In the genomic region with DNA sequence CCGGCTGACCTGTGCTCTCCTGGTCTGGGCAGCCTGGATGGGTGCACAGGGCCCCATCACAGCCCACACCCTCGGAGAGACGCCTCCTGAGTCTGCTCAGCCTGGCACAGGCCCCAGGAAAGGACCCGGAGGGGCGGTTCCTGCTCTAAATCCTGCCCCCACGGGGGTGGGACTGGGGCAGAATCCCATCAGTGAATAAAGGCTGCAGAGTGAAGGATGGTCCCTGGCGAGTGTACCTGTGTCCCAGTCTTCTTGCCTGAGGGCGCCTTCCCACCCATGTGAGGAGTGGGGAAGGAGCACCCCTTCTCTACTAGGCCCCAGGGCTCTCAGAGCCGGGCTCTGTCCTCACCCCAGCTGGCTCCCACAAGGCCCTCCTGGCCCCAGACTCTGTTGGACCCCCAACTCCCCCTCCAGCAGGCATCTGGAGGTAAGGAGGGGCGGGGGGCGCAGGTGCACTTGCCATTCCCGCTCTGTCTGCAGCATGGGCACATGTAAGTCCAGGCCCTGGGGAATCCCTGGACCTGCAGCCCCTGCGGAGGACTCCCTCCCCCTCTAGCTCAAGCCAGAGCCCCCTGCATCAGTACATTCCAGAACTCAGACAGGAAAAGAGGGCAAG, we compare ENCODE assay signal across 17 cellular contexts. TPM values are rescaled to one million over a fixed set of nuclear protein-coding genes. Genes with fewer than 3 reads are reported as not detected.
A peak's percentile ranks its signal among the peaks of the same experiment; 100 is the strongest.
DNase-seq lines count a peak whose midpoint lies in the region; ATAC-seq and TF ChIP-seq lines count a peak whose summit lies in the region.
"Had no signal": no experiment of that assay in that cellular context is flagged by ENCODE, and none has a peak within 500 bp of the region (broad histone marks: within the 10 kb centered on the region; RNA-seq: fewer than 3 reads in every experiment).

No MANE protein-coding gene starts in this region.

- WGBS in gastroesophageal sphincter (ENCODE audit: low coverage in 1 of 2), 2 donors = 60% methylated on average over 1 of the region's 13 CpGs; no CpG with 5 or more reads in 1 of the 2 donors

- no peaks in the 10 kb centered on the region for H3K4me1 ChIP-seq in HEK293 (ENCODE audit: control insufficient read depth, insufficient read depth, low read length)
- H3K4me1 ChIP-seq in gastroesophageal sphincter = peaks cover 0 to 47% (median 23%) of the 10 kb centered on the region in 3 donors

- peak overlapping the region; percentile 62 for H3K4me3 Mint-ChIP-seq in neural crest cell
- H3K4me3 Mint-ChIP-seq: activated naive CD4-positive, alpha-beta T cell treated with anti-CD3 and anti-CD28 coated beads, Interleukin-2, amount 50 U/mL, for 24 hours; CD8-positive, alpha-beta memory T cell; immature natural killer cell; natural killer cell treated with Interleukin-12 subunit alpha and Interleukin-12 subunit beta and Interleukin-15 and Interleukin-18, amount 100 ng/mL, for 72 hours had no signal

- TF ChIP-seq CTCF in 22Rv1 (IDR thresholded peaks at IDR 0.05) (no peak), HEK293 (tag by site-specific recombination; IDR thresholded peaks at IDR 0.05) (no peak), dorsolateral prefrontal cortex (IDR thresholded peaks at IDR 0.05 in 54 of 56, conservative IDR thresholded peaks at IDR 0.05 in 2 of 56; ENCODE audit: low read depth in 1 of 56, partially characterized antibody in 56 of 56) (no peak), neural crest cell (conservative IDR thresholded peaks at IDR 0.05) (no peak), gastroesophageal sphincter (IDR thresholded peaks at IDR 0.05) (no peak)

- H3K4me1 Mint-ChIP-seq in neural crest cell = peaks cover 12% of the 10 kb centered on the region

- peaks cover 13% of the 10 kb centered on the region for H3K27me3 Mint-ChIP-seq in neural crest cell (ENCODE audit: low read depth)

- TF ChIP-seq EP300 in gastroesophageal sphincter (IDR thresholded peaks at IDR 0.05) = no peak

- CTCF ChIA-PET in HEK293 (lab: Yijun Ruan, JAX) = interaction anchor here (0.5 kb wide), 1 partner anchor 18 kb away, joined by 3 read pairs; no protein-coding TSS in a partner anchor

- H3K27ac Mint-ChIP-seq in neural crest cell (ENCODE audit: unreplicated experiment) = no peak overlapping the region
- H3K27ac Mint-ChIP-seq: activated naive CD4-positive, alpha-beta T cell treated with anti-CD3 and anti-CD28 coated beads, Interleukin-2, amount 50 U/mL, for 24 hours; CD8-positive, alpha-beta memory T cell; immature natural killer cell; natural killer cell treated with Interleukin-12 subunit alpha and Interleukin-12 subunit beta and Interleukin-15 and Interleukin-18, amount 100 ng/mL, for 72 hours had no signal

- in situ Hi-C loops in G401 (cut with HindIII; ENCODE audit: low sequenced_read_pairs) = no loop called here

- ATAC-seq in GM19452 (IDR thresholded peaks at IDR 0.05; ENCODE audit: unreplicated experiment) (no peak), GM21619 (IDR thresholded peaks at IDR 0.05; ENCODE audit: unreplicated experiment) (no peak), gastroesophageal sphincter (no peak)
- ATAC-seq: K562; natural killer cell treated with Interleukin-12 subunit alpha and Interleukin-12 subunit beta and Interleukin-15 and Interleukin-18, amount 100 ng/mL, for 72 hours; right lobe of liver had no signal

- POLR2A ChIA-PET in HEK293 (lab: Yijun Ruan, JAX) = no interaction called here

- H3K4me3 ChIP-seq in HEK293 (ENCODE audit: low read depth, low read length) (no peak overlapping the region), dorsolateral prefrontal cortex (peak overlapping the region in 40 of 59 donors; percentile 11 to 84 (median 60)), gastroesophageal sphincter (no peak overlapping the region)
- H3K4me3 ChIP-seq: K562, right lobe of liver had no signal

- peak in 1 of 10 donors; percentile 48 for DNase-seq in dorsolateral prefrontal cortex
- no peak for DNase-seq in neural crest cell (ENCODE audit: low read depth, low spot score)
- DNase-seq in G401 (ENCODE audit: low spot score) = no peak
- DNase-seq: activated T-cell treated with anti-CD3 and anti-CD28 coated beads, Interleukin-2, amount 50 U/mL, for 1 hour; CD8-positive, alpha-beta memory T cell; immature natural killer cell; NCI-H1048 had no signal

- intact Hi-C loops in dorsolateral prefrontal cortex (cut with DNase I) = loop anchor here in 1 of 2 donors (10.0 kb wide), 1 partner anchor 108 kb away; the partner anchor contains the start of genes DUSP28 and RNPEPL1

- no peak for TF ChIP-seq POLR2A in gastroesophageal sphincter (IDR thresholded peaks at IDR 0.05)

- no peaks in the 10 kb centered on the region for H3K9me3 Mint-ChIP-seq in neural crest cell
- H3K9me3 Mint-ChIP-seq: activated naive CD4-positive, alpha-beta T cell treated with anti-CD3 and anti-CD28 coated beads, Interleukin-2, amount 50 U/mL, for 24 hours; CD8-positive, alpha-beta memory T cell; natural killer cell treated with Interleukin-12 subunit alpha and Interleukin-12 subunit beta and Interleukin-15 and Interleukin-18, amount 100 ng/mL, for 72 hours had no signal

- H3K36me3 ChIP-seq in HEK293 (ENCODE audit: control insufficient read depth in 2 of 2, insufficient read depth in 1 of 2, low read length in 2 of 2) (no peaks in the 10 kb centered on the region), gastroesophageal sphincter (peaks cover 0 to 27% of the 10 kb centered on the region in 2 donors)
- H3K36me3 ChIP-seq: right lobe of liver had no signal

- H3K27ac ChIP-seq in 22Rv1 = peak overlapping the region; percentile 67
- no peak overlapping the region for H3K27ac ChIP-seq in HEK293 (ENCODE audit: extremely low read depth, low read depth, low read length)
- peak overlapping the region in 38 of 59 donors; percentile 4 to 97 (median 84) for H3K27ac ChIP-seq in dorsolateral prefrontal cortex
- H3K27ac ChIP-seq in gastroesophageal sphincter = peak overlapping the region in 2 of 4 donors; percentile 17 to 26
- H3K27ac ChIP-seq: right lobe of liver, stomach had no signal

- H3K9me3 ChIP-seq in HEK293 (ENCODE audit: control insufficient read depth, insufficient read depth, low read depth, low read length) (no peaks in the 10 kb centered on the region), gastroesophageal sphincter (no peaks in the 10 kb centered on the region)
- H3K9me3 ChIP-seq: right lobe of liver, stomach had no signal

- no peaks in the 10 kb centered on the region for H3K27me3 ChIP-seq in dorsolateral prefrontal cortex
- peaks cover 16% of the 10 kb centered on the region for H3K27me3 ChIP-seq in gastroesophageal sphincter
- H3K27me3 ChIP-seq: right lobe of liver had no signal

- H3K36me3 Mint-ChIP-seq in neural crest cell (ENCODE audit: low read depth) = no peaks in the 10 kb centered on the region
- H3K36me3 Mint-ChIP-seq: activated naive CD4-positive, alpha-beta T cell treated with anti-CD3 and anti-CD28 coated beads, Interleukin-2, amount 50 U/mL, for 24 hours; CD8-positive, alpha-beta memory T cell; immature natural killer cell; natural killer cell treated with Interleukin-12 subunit alpha and Interleukin-12 subunit beta and Interleukin-15 and Interleukin-18, amount 100 ng/mL, for 72 hours had no signal

TF ChIP-seq in HEK293, 187 proteins besides CTCF, POLR2A, EP300 and RAD21:
- TF ChIP-seq, protein P1, sequence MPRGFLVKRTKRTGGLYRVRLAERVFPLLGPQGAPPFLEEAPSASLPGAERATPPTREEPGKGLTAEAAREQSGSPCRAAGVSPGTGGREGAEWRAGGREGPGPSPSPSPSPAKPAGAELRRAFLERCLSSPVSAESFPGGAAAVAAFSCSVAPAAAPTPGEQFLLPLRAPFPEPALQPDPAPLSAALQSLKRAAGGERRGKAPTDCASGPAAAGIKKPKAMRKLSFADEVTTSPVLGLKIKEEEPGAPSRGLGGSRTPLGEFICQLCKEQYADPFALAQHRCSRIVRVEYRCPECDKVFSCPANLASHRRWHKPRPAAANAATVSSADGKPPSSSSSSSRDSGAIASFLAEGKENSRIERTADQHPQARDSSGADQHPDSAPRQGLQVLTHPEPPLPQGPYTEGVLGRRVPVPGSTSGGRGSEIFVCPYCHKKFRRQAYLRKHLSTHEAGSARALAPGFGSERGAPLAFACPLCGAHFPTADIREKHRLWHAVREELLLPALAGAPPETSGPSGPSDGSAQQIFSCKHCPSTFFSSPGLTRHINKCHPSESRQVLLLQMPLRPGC (tag by site-specific recombination; IDR thresholded peaks at IDR 0.05) = no peak
- TF ChIP-seq ZNF791 (tag by site-specific recombination; IDR thresholded peaks at IDR 0.05) (no peak), SP2 (tag by site-specific recombination; IDR thresholded peaks at IDR 0.05) (peak; percentile 61), KLF10 (tag by site-specific recombination; IDR thresholded peaks at IDR 0.05) (no peak), ZNF654 (tag by site-specific recombination; IDR thresholded peaks at IDR 0.05; ENCODE audit: low read depth) (no peak), ZNF26 (tag by site-specific recombination; IDR thresholded peaks at IDR 0.05) (no peak), ZNF302 (tag by site-specific recombination; IDR thresholded peaks at IDR 0.05; ENCODE audit: low read depth) (no peak), ZNF621 (tag by site-specific recombination; IDR thresholded peaks at IDR 0.05) (no peak), ZNF202 (tag by site-specific recombination; IDR thresholded peaks at IDR 0.05; ENCODE audit: borderline replicate concordance) (no peak), ZBTB21 (tag by site-specific recombination; IDR thresholded peaks at IDR 0.05) (no peak), ZFHX2 (tag by site-specific recombination; conservative IDR thresholded peaks at IDR 0.05) (0 out of 2 replicates have a peak, but pooled peaks have one; percentile 14), ZNF404 (tag by site-specific recombination; IDR thresholded peaks at IDR 0.05) (no peak)

RNA-seq across cellular contexts. Expression of gene GPC1, which starts 21.3 kb away (rescaled TPM):
- total RNA-seq in dorsolateral prefrontal cortex (100 to 1,000 TPM in 94 of 120 experiments, 10 to 100 TPM in 26; 67.1 to 206 (median 116) TPM), neural crest cell (88.6 and 89.9 TPM in 2 replicates), gastroesophageal sphincter (10 to 100 TPM; 22.5 to 73.9 (median 43.3) TPM)
- 35.8 and 39.1 TPM in 2 replicates for total RNA-seq in G401 (2014; rRNA removed; shearing (Covaris generic))

Comparison
In these comparisons a context has a peak if more than half of its experiments do, and no peak if none do; other contexts are left out.
1. H3K4me3 ChIP-seq: peak in dorsolateral prefrontal cortex (40 of 59); none in HEK293 (single experiment) and gastroesophageal sphincter (0 of 2).